Comparison of ENCODE assay signal across 25 cellular contexts in genomic region chr1:108070662-108071061, GRCh38.
"Had no signal": no experiment of that assay in that cellular context is flagged by ENCODE, and none has a peak within 500 bp of the region (broad histone marks: within the 10 kb centered on the region; RNA-seq: fewer than 3 reads in every experiment).

No MANE protein-coding gene starts in this region.

- ATAC-seq: activated naive CD4-positive, alpha-beta T cell treated with anti-CD3 and anti-CD28 coated beads, Interleukin-2, amount 50 U/mL, for 72 hours; activated naive CD8-positive, alpha-beta T cell treated with anti-CD3 and anti-CD28 coated beads, Interleukin-2, amount 50 U/mL, for 24 hours; activated T-cell treated with anti-CD3 and anti-CD28 coated beads, Interleukin-2, amount 50 U/mL, for 4 hours; PC-3; T-cell had no signal

- H3K4me3 ChIP-seq: MG63, SK-N-MC had no signal

- H3K9me3 ChIP-seq: MG63 had no signal

- DNase-seq: activated CD4-positive, alpha-beta memory T cell treated with anti-CD3 and anti-CD28 coated beads for 36 hours; activated CD4-positive, alpha-beta T cell treated with anti-CD3 and anti-CD28 coated beads, Interleukin-2, amount 10 ng/mL, durations not matched to agents 7 days and 5 days; activated CD4-positive, CD25-positive, alpha-beta regulatory T cell; activated CD8-positive, alpha-beta memory T cell treated with anti-CD3 and anti-CD28 coated beads for 24 hours; activated effector memory CD4-positive, alpha-beta T cell treated with anti-CD3 and anti-CD28 coated beads, Interleukin-2, amount 50 U/mL, for 16 hours; activated naive CD4-positive, alpha-beta T cell treated with Interleukin-2 at 50 U/mL for 16 hours; activated naive CD8-positive, alpha-beta T cell treated with anti-CD3 and anti-CD28 coated beads, Interleukin-2, amount 50 U/mL, for 24 hours; activated T-cell treated with anti-CD3 and anti-CD28 coated beads, Interleukin-2, amount 50 U/mL, for 4 hours; amniotic stem cell; MG63; NCI-H146; NCI-H187 treated with DMSO at 0.1 percent for 48 hours; NCI-H2081 treated with DMSO at 0.1 percent for 48 hours; NCI-H2171; NCI-H2227 treated with DMSO at 0.1 percent for 48 hours; NCI-H446 treated with DMSO at 0.1 percent for 48 hours; NCI-H524 treated with DMSO at 0.1 percent for 48 hours; NCI-H748 treated with DMSO at 0.1 percent for 48 hours; PC-3; T-cell; T-helper 2 cell; T1000 had no signal

- H3K36me3 ChIP-seq: MG63 had no signal

- H3K27ac ChIP-seq: SK-N-MC, VCaP had no signal
